In genomic region chr3:154430014-154430413, GRCh38 we compare ENCODE assay signal across 13 cellular contexts. TPM values are rescaled to one million over a fixed set of nuclear protein-coding genes. Genes with fewer than 3 reads are reported as not detected.
DNase-seq lines count a peak whose midpoint lies in the region; ATAC-seq and TF ChIP-seq lines count a peak whose summit lies in the region.
"Had no signal": no experiment of that assay in that cellular context is flagged by ENCODE, and none has a peak within 500 bp of the region (broad histone marks: within the 10 kb centered on the region; RNA-seq: fewer than 3 reads in every experiment).

A gene with protein sequence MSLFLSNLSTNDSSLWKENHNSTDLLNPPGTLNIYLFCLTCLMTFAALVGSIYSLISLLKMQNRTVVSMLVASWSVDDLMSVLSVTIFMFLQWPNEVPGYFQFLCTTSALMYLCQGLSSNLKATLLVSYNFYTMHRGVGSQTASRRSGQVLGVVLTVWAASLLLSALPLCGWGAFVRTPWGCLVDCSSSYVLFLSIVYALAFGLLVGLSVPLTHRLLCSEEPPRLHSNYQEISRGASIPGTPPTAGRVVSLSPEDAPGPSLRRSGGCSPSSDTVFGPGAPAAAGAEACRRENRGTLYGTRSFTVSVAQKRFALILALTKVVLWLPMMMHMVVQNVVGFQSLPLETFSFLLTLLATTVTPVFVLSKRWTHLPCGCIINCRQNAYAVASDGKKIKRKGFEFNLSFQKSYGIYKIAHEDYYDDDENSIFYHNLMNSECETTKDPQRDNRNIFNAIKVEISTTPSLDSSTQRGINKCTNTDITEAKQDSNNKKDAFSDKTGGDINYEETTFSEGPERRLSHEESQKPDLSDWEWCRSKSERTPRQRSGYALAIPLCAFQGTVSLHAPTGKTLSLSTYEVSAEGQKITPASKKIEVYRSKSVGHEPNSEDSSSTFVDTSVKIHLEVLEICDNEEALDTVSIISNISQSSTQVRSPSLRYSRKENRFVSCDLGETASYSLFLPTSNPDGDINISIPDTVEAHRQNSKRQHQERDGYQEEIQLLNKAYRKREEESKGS (minus strand): TSS chr3:154430190. CDS start chr3:154429615, 575 bp downstream.

- DNase-seq in NCI-H1694 treated with DMSO at 0.1 percent for 48 hours (lab: John Stamatoyannopoulos, UW) (peak; percentile 6), NCI-H1694 (lab: John Stamatoyannopoulos, UW) (no peak), WERI-Rb-1 (peak; percentile 79), colonic mucosa (no peak)
- no peak for DNase-seq in stimulated activated CD4-positive, alpha-beta T cell treated with anti-CD3 and anti-CD28 coated beads, Interleukin-4, amount 100 ng/mL, for 24 hours
- DNase-seq: ACHN; activated CD8-positive, alpha-beta memory T cell treated with anti-CD3 and anti-CD28 coated beads, Interleukin-2, amount 50 U/mL, for 4 hours; aorta; NCI-H510A; T-helper 17 cell had no signal

- H3K36me3 ChIP-seq in WERI-Rb-1 (no peaks in the 10 kb centered on the region), iPS-20b (ENCODE audit: insufficient read depth, low read depth, low read length) (no peaks in the 10 kb centered on the region), stomach smooth muscle (ENCODE audit: control insufficient read depth in 2 of 2, insufficient read depth in 2 of 2, low read length in 2 of 2) (no peaks in the 10 kb centered on the region), colonic mucosa (no peaks in the 10 kb centered on the region)

- intact Hi-C loops in colonic mucosa (cut with DNase I): no loop called here

- H3K4me1 ChIP-seq in iPS-20b (ENCODE audit: insufficient read depth, low read length) (no peaks in the 10 kb centered on the region; the same call in 1 of the 2 replicates), stomach smooth muscle (ENCODE audit: control insufficient read depth, insufficient read depth, low read length) (no peaks in the 10 kb centered on the region), colonic mucosa (no peaks in the 10 kb centered on the region)

- H3K27me3 ChIP-seq in WERI-Rb-1 (ENCODE audit: insufficient read depth, low read depth, severe bottlenecking): no peaks in the 10 kb centered on the region
- H3K27me3 ChIP-seq in iPS-20b (ENCODE audit: insufficient read depth, low read length): peaks cover 50% of the 10 kb centered on the region
- H3K27me3 ChIP-seq in stomach smooth muscle (ENCODE audit: control insufficient read depth in 1 of 2, insufficient read depth in 2 of 2, low read length in 2 of 2): peaks cover 20 to 25% of the 10 kb centered on the region in 2 donors
- peaks cover 7% of the 10 kb centered on the region for H3K27me3 ChIP-seq in colonic mucosa

- H3K4me3 ChIP-seq in WERI-Rb-1 (ENCODE audit: low read depth, low read length): peak within 1 kb of the TSS; percentile 72
- peak within 1 kb of the TSS; percentile 76; the same call in 1 of the 2 replicates for H3K4me3 ChIP-seq in iPS-20b (ENCODE audit: low read length)
- peak within 1 kb of the TSS; percentile 33 to 54 for H3K4me3 ChIP-seq in stomach smooth muscle (ENCODE audit: low read length in 2 of 2)
- H3K4me3 ChIP-seq in colonic mucosa: no peak within 1 kb of the TSS

- peak; percentile 49; the same call in 1 of the 2 replicates for TF ChIP-seq CTCF in WERI-Rb-1 (IDR thresholded peaks at IDR 0.05; ENCODE audit: low read depth, low read length)
- TF ChIP-seq CTCF in colonic mucosa (IDR thresholded peaks at IDR 0.05): no peak

- H3K9me3 ChIP-seq in WERI-Rb-1 (ENCODE audit: severe bottlenecking) (no peaks in the 10 kb centered on the region), iPS-20b (ENCODE audit: insufficient read depth, low read depth, low read length) (no peaks in the 10 kb centered on the region), stomach smooth muscle (ENCODE audit: control insufficient read depth in 2 of 2, low read length in 2 of 2) (no peaks in the 10 kb centered on the region), colonic mucosa (no peaks in the 10 kb centered on the region)

- no peak within 1 kb of the TSS; the same call in 1 of the 2 replicates for H3K27ac ChIP-seq in WERI-Rb-1
- H3K27ac ChIP-seq in iPS-20b (ENCODE audit: low read length): no peak within 1 kb of the TSS
- no peak within 1 kb of the TSS for H3K27ac ChIP-seq in stomach smooth muscle (ENCODE audit: low read length)
- no peak within 1 kb of the TSS for H3K27ac ChIP-seq in colonic mucosa

- no peak for ATAC-seq in HG03280 (IDR thresholded peaks at IDR 0.05; ENCODE audit: unreplicated experiment)
- ATAC-seq: T-helper 17 cell had no signal

- no peak within 1 kb of the TSS for H3K9ac ChIP-seq in iPS-20b (ENCODE audit: low read depth, low read length)
- H3K9ac ChIP-seq in stomach smooth muscle (ENCODE audit: low read length in 2 of 2): no peak within 1 kb of the TSS
- no peak within 1 kb of the TSS for H3K9ac ChIP-seq in colonic mucosa (ENCODE audit: low read depth in 2 of 2, low read length in 2 of 2)

RNA-seq across cellular contexts. Expression of the gene that starts here (rescaled TPM):
- not detected for total RNA-seq in colonic mucosa
- total RNA-seq: aorta, T-helper 17 cell had no signal

Comparison
In these comparisons a context has a peak if more than half of its experiments do, and no peak if none do; other contexts are left out.
1. DNase-seq: peak in NCI-H1694 treated with DMSO at 0.1 percent for 48 hours (single experiment) and WERI-Rb-1 (single experiment); none in NCI-H1694 (single experiment), colonic mucosa (single experiment) and stimulated activated CD4-positive, alpha-beta T cell treated with anti-CD3 and anti-CD28 coated beads, Interleukin-4, amount 100 ng/mL, for 24 hours (single experiment).